Comparison of ENCODE assay signal across 34 cellular contexts in the genomic region with DNA sequence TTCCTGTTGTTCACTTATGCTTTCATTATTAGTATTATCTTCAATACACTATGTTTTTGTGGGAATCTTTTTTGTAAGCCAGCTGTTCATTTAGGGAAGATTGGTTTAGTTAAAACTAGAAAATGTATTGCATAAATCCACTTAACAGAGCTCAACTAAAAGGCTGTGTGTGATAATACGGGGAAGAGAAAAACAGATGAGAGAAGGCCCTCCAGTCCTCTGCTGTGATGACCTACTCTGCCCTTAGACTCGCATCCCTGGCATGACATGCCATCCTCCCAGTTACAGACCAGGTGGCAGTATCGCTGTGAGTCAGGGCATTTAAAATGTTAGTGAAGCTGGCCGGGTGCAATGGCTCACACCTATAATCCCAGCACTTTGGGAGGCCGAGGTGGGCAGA.
"Had no signal": no experiment of that assay in that cellular context is flagged by ENCODE, and none has a peak within 500 bp of the region (broad histone marks: within the 10 kb centered on the region; RNA-seq: fewer than 3 reads in every experiment).

No MANE protein-coding gene starts in this region.

- H3K4me1 Mint-ChIP-seq: activated CD4-positive, alpha-beta memory T cell treated with anti-CD3 and anti-CD28 coated beads, Interleukin-2, amount 10 ng/mL, durations not matched to agents 7 days and 5 days; activated CD8-positive, alpha-beta memory T cell treated with anti-CD3 and anti-CD28 coated beads, Interleukin-2, amount 10 ng/mL, durations not matched to agents 7 days and 5 days; activated naive CD4-positive, alpha-beta T cell treated with anti-CD3 and anti-CD28 coated beads, Interleukin-2, amount 10 ng/mL, durations not matched to agents 7 days and 5 days; activated naive CD8-positive, alpha-beta T cell treated with anti-CD3 and anti-CD28 coated beads, Interleukin-2, amount 50 U/mL, for 24 hours; central memory CD8-positive, alpha-beta T cell had no signal

- DNase-seq: activated CD4-positive, alpha-beta memory T cell treated with anti-CD3 and anti-CD28 coated beads, Interleukin-2, amount 10 ng/mL, durations not matched to agents 7 days and 5 days; activated CD4-positive, alpha-beta T cell treated with anti-CD3 and anti-CD28 coated beads for 1 hour; activated CD4-positive, alpha-beta T cell treated with anti-CD3 and anti-CD28 coated beads for 48 hours; activated CD4-positive, CD25-positive, alpha-beta regulatory T cell; activated CD8-positive, alpha-beta memory T cell treated with anti-CD3 and anti-CD28 coated beads for 24 hours; activated CD8-positive, alpha-beta memory T cell treated with anti-CD3 and anti-CD28 coated beads, Interleukin-2, amount 10 ng/mL, durations not matched to agents 7 days and 5 days; activated CD8-positive, alpha-beta memory T cell treated with anti-CD3 and anti-CD28 coated beads, Interleukin-2, amount 50 U/mL, for 48 hours; activated effector memory CD4-positive, alpha-beta T cell treated with Interleukin-2 at 50 U/mL for 16 hours; activated naive CD4-positive, alpha-beta T cell treated with anti-CD3 and anti-CD28 coated beads, Interleukin-2, amount 10 ng/mL, durations not matched to agents 7 days and 5 days; activated naive CD8-positive, alpha-beta T cell treated with anti-CD3 and anti-CD28 coated beads, Interleukin-2, amount 50 U/mL, for 24 hours; activated T-cell treated with anti-CD3 and anti-CD28 coated beads, Interleukin-2, amount 50 U/mL, for 48 hours; anterior cingulate cortex; brain microvascular endothelial cell; NCI-H1092 treated with DMSO at 0.1 percent for 48 hours; NCI-H1417; NCI-H146; NCI-H187; NCI-H2029 treated with DMSO at 0.1 percent for 48 hours; NCI-H2107; NCI-H2171 treated with DMSO at 0.1 percent for 48 hours; NCI-H2227 treated with DMSO at 0.1 percent for 48 hours; NCI-H446; NCI-H524; NCI-H69; PC-9; SIG-M5; T1000; WERI-Rb-1 had no signal

- ATAC-seq: activated CD8-positive, alpha-beta memory T cell treated with anti-CD3 and anti-CD28 coated beads, Interleukin-2, amount 10 ng/mL, durations not matched to agents 7 days and 5 days; activated naive CD8-positive, alpha-beta T cell treated with anti-CD3 and anti-CD28 coated beads, Interleukin-2, amount 50 U/mL, for 24 hours; Right ventricle myocardium inferior had no signal

- H3K27ac ChIP-seq: brain microvascular endothelial cell, KMS-11, PC-9, RWPE1, WERI-Rb-1 had no signal

- H3K9me3 Mint-ChIP-seq: activated CD4-positive, alpha-beta memory T cell treated with anti-CD3 and anti-CD28 coated beads, Interleukin-2, amount 10 ng/mL, durations not matched to agents 7 days and 5 days; activated naive CD4-positive, alpha-beta T cell treated with anti-CD3 and anti-CD28 coated beads, Interleukin-2, amount 10 ng/mL, durations not matched to agents 7 days and 5 days; activated naive CD8-positive, alpha-beta T cell treated with anti-CD3 and anti-CD28 coated beads, Interleukin-2, amount 50 U/mL, for 24 hours; central memory CD8-positive, alpha-beta T cell had no signal

- H3K27me3 ChIP-seq: brain microvascular endothelial cell had no signal

- H3K36me3 ChIP-seq: brain microvascular endothelial cell, WERI-Rb-1 had no signal

- H3K27ac Mint-ChIP-seq: activated CD4-positive, alpha-beta memory T cell treated with anti-CD3 and anti-CD28 coated beads, Interleukin-2, amount 10 ng/mL, durations not matched to agents 7 days and 5 days; activated CD8-positive, alpha-beta memory T cell treated with anti-CD3 and anti-CD28 coated beads, Interleukin-2, amount 10 ng/mL, durations not matched to agents 7 days and 5 days; activated naive CD4-positive, alpha-beta T cell treated with anti-CD3 and anti-CD28 coated beads, Interleukin-2, amount 10 ng/mL, durations not matched to agents 7 days and 5 days; activated naive CD8-positive, alpha-beta T cell; activated naive CD8-positive, alpha-beta T cell treated with anti-CD3 and anti-CD28 coated beads, Interleukin-2, amount 50 U/mL, for 24 hours had no signal

- H3K4me3 ChIP-seq: PC-9 had no signal

- FAIRE-seq: RCC 7860 had no signal

- H3K4me3 Mint-ChIP-seq: activated CD4-positive, alpha-beta memory T cell treated with anti-CD3 and anti-CD28 coated beads, Interleukin-2, amount 10 ng/mL, durations not matched to agents 7 days and 5 days; activated CD8-positive, alpha-beta memory T cell treated with anti-CD3 and anti-CD28 coated beads, Interleukin-2, amount 10 ng/mL, durations not matched to agents 7 days and 5 days; activated naive CD4-positive, alpha-beta T cell treated with anti-CD3 and anti-CD28 coated beads, Interleukin-2, amount 10 ng/mL, durations not matched to agents 7 days and 5 days; activated naive CD8-positive, alpha-beta T cell; activated naive CD8-positive, alpha-beta T cell treated with anti-CD3 and anti-CD28 coated beads, Interleukin-2, amount 50 U/mL, for 24 hours; central memory CD8-positive, alpha-beta T cell had no signal

- H3K36me3 Mint-ChIP-seq: activated CD8-positive, alpha-beta memory T cell treated with anti-CD3 and anti-CD28 coated beads, Interleukin-2, amount 10 ng/mL, durations not matched to agents 7 days and 5 days; activated naive CD4-positive, alpha-beta T cell treated with anti-CD3 and anti-CD28 coated beads, Interleukin-2, amount 10 ng/mL, durations not matched to agents 7 days and 5 days; activated naive CD8-positive, alpha-beta T cell had no signal
